Comparison of ENCODE assay signal across 26 cellular contexts in genomic region chr19:16892438-16892837, GRCh38. TPM values are rescaled to one million over a fixed set of nuclear protein-coding genes. Genes with fewer than 3 reads are reported as not detected.
A peak's percentile ranks its signal among the peaks of the same experiment; 100 is the strongest.
DNase-seq lines count a peak whose midpoint lies in the region; ATAC-seq, FAIRE-seq and TF ChIP-seq lines count a peak whose summit lies in the region.
"Had no signal": no experiment of that assay in that cellular context is flagged by ENCODE, and none has a peak within 500 bp of the region (broad histone marks: within the 10 kb centered on the region; RNA-seq: fewer than 3 reads in every experiment).

No MANE protein-coding gene starts in this region.

- in situ Hi-C loops in HepG2 (cut with HindIII; ENCODE audit: extremely low pct_ligation_motif_present, low pct_unique_long_range_greater_than_20kb) = no loop called here

- H3K4me3 ChIP-seq in DND-41 (ENCODE audit: low read depth in 1 of 2, low read length in 2 of 2) (no peak overlapping the region), KMS-11 (IDR thresholded peaks at IDR 0.05; ENCODE audit: insufficient read depth, low read depth, low read length) (no peak overlapping the region), lower lobe of right lung (no peak overlapping the region), upper lobe of left lung (no peak overlapping the region), HepG2 (replicated peaks in 1 of 3; ENCODE audit: insufficient read depth in 1 of 3, low read depth in 2 of 3, low read length in 3 of 3) (no peak overlapping the region)
- H3K4me3 ChIP-seq: GM12878, GM23248, SK-N-MC had no signal

- TF ChIP-seq EP300 in upper lobe of left lung (IDR thresholded peaks at IDR 0.05) (no peak), HepG2 (IDR thresholded peaks at IDR 0.05; ENCODE audit: low read depth in 2 of 2, low read length in 2 of 2) (no peak), HepG2 (CRISPR knock-in tag; IDR thresholded peaks at IDR 0.05; ENCODE audit: borderline replicate concordance) (no peak)

- H3K4me2 ChIP-seq in DND-41 (ENCODE audit: insufficient read depth, low read length) (no peak overlapping the region), KMS-11 (peak overlapping the region; percentile 44), HepG2 (ENCODE audit: low read depth, low read length) (no peak overlapping the region)

- CTCF ChIA-PET in HepG2 (lab: Yijun Ruan, JAX; ENCODE audit: low intra/inter-chr PET ratio, low total read pairs) = no interaction called here

- FAIRE-seq in HepG2 (lab: Jason Lieb, UNC) = no peak
- FAIRE-seq: D721Med, GM12878 had no signal

- no peaks in the 10 kb centered on the region for H3K27me3 ChIP-seq in DND-41 (ENCODE audit: insufficient read depth, low read length, poor library complexity)
- H3K27me3 ChIP-seq in KMS-11 (ENCODE audit: insufficient read depth, low read depth) = no peaks in the 10 kb centered on the region
- no peaks in the 10 kb centered on the region for H3K27me3 ChIP-seq in lower lobe of right lung (ENCODE audit: low read depth)
- H3K27me3 ChIP-seq in upper lobe of left lung = no peaks in the 10 kb centered on the region
- peaks cover 4 to 42% of the 10 kb centered on the region in 2 experiments; a peak in 4 of 5 replicates for H3K27me3 ChIP-seq in HepG2 (ENCODE audit: control insufficient read depth in 1 of 2, insufficient read depth in 2 of 2, low read length in 2 of 2)

- TF ChIP-seq RAD21 in HepG2 (CRISPR knock-in tag; IDR thresholded peaks at IDR 0.05) = no peak

- TF ChIP-seq CTCF in DND-41 (IDR thresholded peaks at IDR 0.05; ENCODE audit: borderline replicate concordance, extremely low read depth, low read length, poor library complexity, severe bottlenecking) (no peak), KMS-11 (conservative IDR thresholded peaks at IDR 0.05; ENCODE audit: low read depth, low read length) (no peak), lower lobe of right lung (IDR thresholded peaks at IDR 0.05) (no peak), upper lobe of left lung (IDR thresholded peaks at IDR 0.05) (no peak), HepG2 (CRISPR knock-in tag; IDR thresholded peaks at IDR 0.05) (no peak)

- H3K36me3 ChIP-seq in DND-41 (ENCODE audit: insufficient read depth, low read length) (no peaks in the 10 kb centered on the region), KMS-11 (ENCODE audit: insufficient read depth) (no peaks in the 10 kb centered on the region), lower lobe of right lung (no peaks in the 10 kb centered on the region), upper lobe of left lung (peaks cover 0 to 17% (median 0%) of the 10 kb centered on the region in 4 donors), HepG2 (replicated peaks in 1 of 2; ENCODE audit: control insufficient read depth in 1 of 2, insufficient read depth in 2 of 2, low read length in 2 of 2) (no peaks in the 10 kb centered on the region)

- WGBS in upper lobe of left lung, 2 donors = 60 to 62% methylated on average over 3 of the region's 4 CpGs
- 17% methylated on average over 1 of the region's 4 CpGs for WGBS in HepG2 (ENCODE audit: low lambda C conversion rate)

- POLR2A ChIA-PET in HepG2 (lab: Yijun Ruan, JAX) = no interaction called here

- H3K27ac ChIP-seq in DND-41 (ENCODE audit: low read length) = no peak overlapping the region
- peak overlapping the region; percentile 75 for H3K27ac ChIP-seq in KMS-11
- H3K27ac ChIP-seq in lower lobe of right lung = peak overlapping the region; percentile 69
- H3K27ac ChIP-seq in upper lobe of left lung = peak overlapping the region in 3 of 4 donors; percentile 67 to 96 (median 91)
- no peak overlapping the region for H3K27ac ChIP-seq in HepG2 (ENCODE audit: extremely low read length, insufficient read depth, low read length)
- H3K27ac ChIP-seq: GM23248, SK-N-MC had no signal

- H4K20me1 ChIP-seq in DND-41 (ENCODE audit: insufficient read depth, low read length) = no peaks in the 10 kb centered on the region
- H4K20me1 ChIP-seq in KMS-11 (ENCODE audit: insufficient read depth) = no peaks in the 10 kb centered on the region
- no peaks in the 10 kb centered on the region for H4K20me1 ChIP-seq in HepG2 (ENCODE audit: insufficient read depth, low read length)

- intact Hi-C loops in lower lobe of right lung (cut with DNase I) (no loop called here), HepG2 (cut with micrococcal nuclease; ENCODE audit: unreplicated experiment) (no loop called here)

- H3K4me1 ChIP-seq in DND-41 (ENCODE audit: insufficient read depth, low read length) (no peaks in the 10 kb centered on the region), KMS-11 (ENCODE audit: low read depth, poor library complexity, severe bottlenecking) (peaks cover 70% of the 10 kb centered on the region), lower lobe of right lung (peaks cover 48% of the 10 kb centered on the region), upper lobe of left lung (peaks cover 15 to 70% (median 39%) of the 10 kb centered on the region in 4 donors), HepG2 (ENCODE audit: insufficient read depth, low read length) (peaks cover 53% of the 10 kb centered on the region)

- H3K9me3 ChIP-seq in DND-41 (ENCODE audit: insufficient read depth, low read length, severe bottlenecking) (no peaks in the 10 kb centered on the region), lower lobe of right lung (no peaks in the 10 kb centered on the region), upper lobe of left lung (no peaks in the 10 kb centered on the region), HepG2 (ENCODE audit: low read length) (no peaks in the 10 kb centered on the region)

- ATAC-seq in DND-41 (ENCODE audit: insufficient read depth, low read depth) (peak; percentile 48), lower lobe of right lung (no peak), upper lobe of left lung (ENCODE audit: low FRiP score in 2 of 2) (no peak), HepG2 (no peak)

- TF ChIP-seq POLR2A in upper lobe of left lung (IDR thresholded peaks at IDR 0.05) (no peak), HepG2 (IDR thresholded peaks at IDR 0.05; ENCODE audit: insufficient read depth in 1 of 2, low read depth in 2 of 2, low read length in 2 of 2) (no peak)

- DNase-seq in DND-41 (peak; percentile 35), lower lobe of right lung (no peak), upper lobe of left lung (no peak), HepG2 (ENCODE audit: low spot score) (no peak), hypothalamus (lab: John Stamatoyannopoulos, UW) (no peak), NCI-H1105 (lab: John Stamatoyannopoulos, UW) (no peak)
- DNase-seq: C1 segment of cervical spinal cord; CD8-positive, alpha-beta memory T cell; DMS79; GM23248; H9; HFFc6; MV-4-11; NCI-H1694; NCI-H2081; NCI-H2171; NCI-H345; NCI-H524; NCI-H774; NK-92 treated with Interleukin-12 subunit alpha and Interleukin-12 subunit beta, amount 100 ng/mL, for 24 hours; SHP77 treated with DMSO at 0.1 percent for 48 hours had no signal

- no peaks in the 10 kb centered on the region for H3K79me2 ChIP-seq in DND-41 (ENCODE audit: insufficient read depth, low read length)
- H3K79me2 ChIP-seq in KMS-11 (ENCODE audit: insufficient read depth, low read depth) = 0 out of 2 replicates have a peak, but pooled peaks cover 12% of the 10 kb centered on the region
- H3K79me2 ChIP-seq in HepG2 (ENCODE audit: insufficient read depth, low read length) = no peaks in the 10 kb centered on the region

- BruUV-seq in HepG2 (replicated peaks; lab: Mats Ljungman, UMichigan) = no TSS peak

- no peak overlapping the region for H3K9ac ChIP-seq in DND-41 (ENCODE audit: low read depth, low read length)
- no peak overlapping the region; the same call in 1 of the 2 replicates for H3K9ac ChIP-seq in KMS-11
- no peak overlapping the region for H3K9ac ChIP-seq in HepG2 (ENCODE audit: insufficient read depth, low read depth, low read length)
- H3K9ac ChIP-seq: GM23248 had no signal

- H2AFZ ChIP-seq in DND-41 (ENCODE audit: low read depth, low read length) (no peak overlapping the region), KMS-11 (ENCODE audit: low read depth) (no peak overlapping the region; the same call in 1 of the 2 replicates), HepG2 (ENCODE audit: low read length) (no peak overlapping the region)
- H2AFZ ChIP-seq: GM23248 had no signal

TF ChIP-seq in HepG2, 621 proteins besides CTCF, POLR2A, EP300 and RAD21 (continues in another document):
- no peak for TF ChIP-seq RFXAP (CRISPR knock-in tag; IDR thresholded peaks at IDR 0.05; ENCODE audit: borderline replicate concordance)
- no peak for TF ChIP-seq NFE2L2 (IDR thresholded peaks at IDR 0.05; ENCODE audit: low read length)
- TF ChIP-seq ZNF138 (CRISPR knock-in tag; IDR thresholded peaks at IDR 0.05; ENCODE audit: low read depth) = no peak
- no peak for TF ChIP-seq TARDBP (CRISPR knock-in tag; IDR thresholded peaks at IDR 0.05)
- TF ChIP-seq ZNF121 (CRISPR knock-in tag; IDR thresholded peaks at IDR 0.05) = no peak
- no peak for TF ChIP-seq PRMT3 (CRISPR knock-in tag; IDR thresholded peaks at IDR 0.05; ENCODE audit: borderline replicate concordance, low read depth)
- TF ChIP-seq ZNF550 (CRISPR knock-in tag; IDR thresholded peaks at IDR 0.05; ENCODE audit: borderline replicate concordance) = no peak
- TF ChIP-seq GTF3A (CRISPR knock-in tag; conservative IDR thresholded peaks at IDR 0.05) = no peak
- no peak for TF ChIP-seq ZNF615 (CRISPR knock-in tag; IDR thresholded peaks at IDR 0.05; ENCODE audit: borderline replicate concordance)

RNA-seq across cellular contexts. Expression of gene F2RL3, which starts 3.6 kb away (rescaled TPM):
- 22.5 TPM for total RNA-seq in lower lobe of right lung
- 100 to 1,000 TPM in 1 of 6 donors, 10 to 100 TPM in 4, 1 to 10 TPM in 1; 7.3 to 130 (median 23.2) TPM for total RNA-seq in upper lobe of left lung
- not detected in 2 replicates for total RNA-seq in HepG2 (2016; rRNA removed; fragmentation: Illumina TruSeq; extraction: Trizol)
- total RNA-seq in HepG2 (2016; cell fraction: cytosol; rRNA removed; fragmentation: Illumina TruSeq; extraction: Trizol; ENCODE audit: low read depth) = not detected in 2 replicates
- total RNA-seq in HepG2 (2016; cell fraction: insoluble cytoplasmic fraction; rRNA removed; fragmentation: Illumina TruSeq; extraction: Trizol) = not detected in 2 replicates
- total RNA-seq in HepG2 (2016; cell fraction: membrane; rRNA removed; fragmentation: Illumina TruSeq; extraction: Trizol) = not detected in 2 replicates
- not detected in 2 replicates for total RNA-seq in HepG2 (2016; cell fraction: nucleus; rRNA removed; fragmentation: Illumina TruSeq; extraction: Trizol)
- polyA plus RNA-seq in HepG2 (2011; rRNA removed) = not detected in 2 replicates
- not detected in 2 replicates for polyA plus RNA-seq in HepG2 (2011; cell fraction: cytosol; rRNA removed)
- not detected in 2 replicates for polyA plus RNA-seq in HepG2 (2011; cell fraction: nucleus; rRNA removed)
- polyA plus RNA-seq in HepG2 (2012) = not detected in 2 replicates
- polyA plus RNA-seq in HepG2 (2016; cell fraction: cytosol; fragmentation: Illumina TruSeq; extraction: Trizol; ENCODE audit: low read depth) = not detected in 2 replicates
- polyA plus RNA-seq in HepG2 (2016; cell fraction: insoluble cytoplasmic fraction; fragmentation: Illumina TruSeq; extraction: Trizol; ENCODE audit: low read depth) = not detected in 2 replicates
- not detected in 2 replicates for polyA plus RNA-seq in HepG2 (2016; cell fraction: membrane; fragmentation: Illumina TruSeq; extraction: Trizol; ENCODE audit: low read depth)
- polyA plus RNA-seq in HepG2 (2016; cell fraction: nucleus; fragmentation: Illumina TruSeq; extraction: Trizol; ENCODE audit: insufficient read depth, low read depth) = not detected in 2 replicates
- 0.05 TPM in 1 of 2 replicates, not detected in the other for polyA minus RNA-seq in HepG2 (2011; rRNA and poly(A)+ RNA removed; ENCODE audit: low replicate concordance)
- not detected in 2 replicates for polyA minus RNA-seq in HepG2 (2011; cell fraction: cytosol; rRNA and poly(A)+ RNA removed)
- not detected in 2 replicates for polyA minus RNA-seq in HepG2 (2011; cell fraction: nucleus; rRNA and poly(A)+ RNA removed)
- total RNA-seq: CD8-positive, alpha-beta memory T cell; GM23248; H9; HFFc6; M059J had no signal
- polyA plus RNA-seq: CD8-positive, alpha-beta memory T cell; GM23248 had no signal

Comparison
In these comparisons a context has a peak if more than half of its experiments do, and no peak if none do; other contexts are left out.
1. H3K27ac ChIP-seq: peak in KMS-11 (single experiment), lower lobe of right lung (single experiment) and upper lobe of left lung (3 of 4); none in DND-41 (single experiment) and HepG2 (single experiment).
2. RNA of gene F2RL3, which starts 3.6 kb away (total RNA-seq): 7.3 to 130 TPM in upper lobe of left lung and 22.5 TPM in lower lobe of right lung (single experiment); not detected in HepG2; every median in the first group is over 4 times any median in the second.